In the genomic region with DNA sequence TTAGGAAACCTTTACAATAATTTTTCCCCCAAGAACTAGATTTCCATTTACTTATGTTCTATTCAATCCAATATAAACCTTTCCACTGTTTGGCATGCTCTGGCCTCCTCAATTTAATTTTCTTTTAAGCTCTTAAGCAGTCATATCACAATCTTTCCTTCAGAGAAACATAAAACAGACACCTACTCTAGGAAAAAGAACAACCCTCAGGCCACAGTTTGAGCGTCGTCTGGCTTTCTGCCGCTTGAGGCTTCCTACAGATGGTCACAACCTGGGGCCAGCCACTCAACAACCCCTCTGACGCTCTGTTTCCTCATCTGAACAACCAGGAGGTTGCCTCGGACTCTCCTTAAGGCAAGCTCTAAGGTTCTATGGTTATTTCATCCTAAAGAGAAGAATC, we compare ENCODE assay signal across 15 cellular contexts.
DNase-seq lines count a peak whose midpoint lies in the region; ATAC-seq and TF ChIP-seq lines count a peak whose summit lies in the region.
"Had no signal": no experiment of that assay in that cellular context is flagged by ENCODE, and none has a peak within 500 bp of the region (broad histone marks: within the 10 kb centered on the region; RNA-seq: fewer than 3 reads in every experiment).

No MANE protein-coding gene starts in this region.

- H4K91ac ChIP-seq in H9 (ENCODE audit: insufficient read length, low read depth, low read length) = no peak overlapping the region

- no peak overlapping the region for H4K5ac ChIP-seq in H9 (ENCODE audit: insufficient read length, low read depth, low read length)

- H3K27ac ChIP-seq in foreskin keratinocyte (no peak overlapping the region), H9 (ENCODE audit: insufficient read length, low read depth, low read length) (no peak overlapping the region)
- no peak overlapping the region for H3K27ac ChIP-seq in CD4-positive, alpha-beta T cell (ENCODE audit: low read depth, low read length)
- H3K27ac ChIP-seq: 22Rv1, C4-2B, GM23248, HL-60 had no signal

- H2AK5ac ChIP-seq in H9 (ENCODE audit: insufficient read length, low read length) = no peak overlapping the region

- H3K9me3 ChIP-seq in T-helper 17 cell (ENCODE audit: control insufficient read depth, low read length, poor library complexity, severe bottlenecking) (no peaks in the 10 kb centered on the region), H9 (ENCODE audit: control insufficient read depth, low read depth, low read length) (no peaks in the 10 kb centered on the region)
- no peaks in the 10 kb centered on the region for H3K9me3 ChIP-seq in CD4-positive, alpha-beta T cell (ENCODE audit: control insufficient read depth, low read length)

- no peak overlapping the region for H3K56ac ChIP-seq in H9 (ENCODE audit: insufficient read length, low read depth, low read length)

- H3K36me3 Mint-ChIP-seq in activated T-cell treated with anti-CD3 and anti-CD28 coated beads, Interleukin-2, amount 50 U/mL, for 72 hours (ENCODE audit: insufficient read depth in 2 of 2) = no peaks in the 10 kb centered on the region
- H3K36me3 Mint-ChIP-seq in activated T-cell treated with anti-CD3 and anti-CD28 coated beads, Interleukin-2, amount 50 U/mL, for 24 hours (ENCODE audit: low read depth) = no peaks in the 10 kb centered on the region
- H3K36me3 Mint-ChIP-seq in T-helper 17 cell (ENCODE audit: low read depth) (peaks cover 3% of the 10 kb centered on the region), type B pancreatic cell (no peaks in the 10 kb centered on the region), H9 (ENCODE audit: insufficient read depth in 1 of 3, low read depth in 3 of 3) (no peaks in the 10 kb centered on the region; a peak in 1 of 7 replicates)
- H3K36me3 Mint-ChIP-seq in CD4-positive, alpha-beta T cell (ENCODE audit: low read depth) = no peaks in the 10 kb centered on the region
- H3K36me3 Mint-ChIP-seq: CD8-positive, alpha-beta T cell had no signal

- DNase-seq in activated T-cell treated with anti-CD3 and anti-CD28 coated beads, Interleukin-2, amount 50 U/mL, for 72 hours = no peak
- DNase-seq in activated T-cell treated with anti-CD3 and anti-CD28 coated beads, Interleukin-2, amount 50 U/mL, for 24 hours = no peak
- DNase-seq in T-helper 17 cell (no peak), left kidney (ENCODE audit: low read depth, low spot score) (peak; percentile 34), type B pancreatic cell (ENCODE audit: extremely low spot score, unreplicated experiment) (no peak), foreskin keratinocyte (no peak), H9 (no peak)
- no peak for DNase-seq in CD4-positive, alpha-beta T cell
- DNase-seq: AML-193; CD8-positive, alpha-beta T cell; DMS53; GM23248 had no signal

- H3K79me1 ChIP-seq in H9 (ENCODE audit: insufficient read depth, low read depth, low read length, poor library complexity, severe bottlenecking) = no peaks in the 10 kb centered on the region

- H3K79me2 ChIP-seq in H9 (ENCODE audit: insufficient read depth, low read length) = no peaks in the 10 kb centered on the region

- no peaks in the 10 kb centered on the region for H3K9me3 Mint-ChIP-seq in activated T-cell treated with anti-CD3 and anti-CD28 coated beads, Interleukin-2, amount 50 U/mL, for 72 hours
- H3K9me3 Mint-ChIP-seq in activated T-cell treated with anti-CD3 and anti-CD28 coated beads, Interleukin-2, amount 50 U/mL, for 24 hours = no peaks in the 10 kb centered on the region
- H3K9me3 Mint-ChIP-seq in type B pancreatic cell (no peaks in the 10 kb centered on the region), H9 (no peaks in the 10 kb centered on the region)
- no peaks in the 10 kb centered on the region for H3K9me3 Mint-ChIP-seq in CD4-positive, alpha-beta T cell
- H3K9me3 Mint-ChIP-seq: CD8-positive, alpha-beta T cell had no signal

- no peaks in the 10 kb centered on the region for H4K20me1 ChIP-seq in H9 (ENCODE audit: control insufficient read depth, insufficient read depth, insufficient read length)

- H3K4me2 ChIP-seq in H9 (ENCODE audit: insufficient read depth, insufficient read length, low read length) = no peak overlapping the region

- no peak overlapping the region for H3K4me3 Mint-ChIP-seq in activated T-cell treated with anti-CD3 and anti-CD28 coated beads, Interleukin-2, amount 50 U/mL, for 72 hours
- no peak overlapping the region for H3K4me3 Mint-ChIP-seq in activated T-cell treated with anti-CD3 and anti-CD28 coated beads, Interleukin-2, amount 50 U/mL, for 24 hours
- H3K4me3 Mint-ChIP-seq in T-helper 17 cell = no peak overlapping the region
- H3K4me3 Mint-ChIP-seq in type B pancreatic cell = no peak overlapping the region
- no peak overlapping the region for H3K4me3 Mint-ChIP-seq in CD4-positive, alpha-beta T cell
- H3K4me3 Mint-ChIP-seq in H9 = no peak overlapping the region
- H3K4me3 Mint-ChIP-seq: CD8-positive, alpha-beta T cell had no signal

- H2BK12ac ChIP-seq in H9 (ENCODE audit: insufficient read length, low read depth, low read length) = no peak overlapping the region

- no peak overlapping the region for H4K8ac ChIP-seq in H9 (replicated peaks; ENCODE audit: insufficient read length, low read depth, low read length)

- peaks cover 12% of the 10 kb centered on the region for H3K4me1 Mint-ChIP-seq in activated T-cell treated with anti-CD3 and anti-CD28 coated beads, Interleukin-2, amount 50 U/mL, for 72 hours (ENCODE audit: low read depth)
- peaks cover 21% of the 10 kb centered on the region for H3K4me1 Mint-ChIP-seq in activated T-cell treated with anti-CD3 and anti-CD28 coated beads, Interleukin-2, amount 50 U/mL, for 24 hours (ENCODE audit: low read depth)
- peaks cover 7% of the 10 kb centered on the region for H3K4me1 Mint-ChIP-seq in T-helper 17 cell
- H3K4me1 Mint-ChIP-seq in type B pancreatic cell (ENCODE audit: unreplicated experiment) = peaks cover 44% of the 10 kb centered on the region
- H3K4me1 Mint-ChIP-seq in CD4-positive, alpha-beta T cell (ENCODE audit: low read depth) = peaks cover 15% of the 10 kb centered on the region
- H3K4me1 Mint-ChIP-seq in H9 = peaks cover 9 to 31% of the 10 kb centered on the region in 2 experiments

- H3K14ac ChIP-seq in H9 (ENCODE audit: insufficient read depth, low read length) = no peak overlapping the region

- H2BK20ac ChIP-seq in H9 (ENCODE audit: low read depth, low read length, poor library complexity, severe bottlenecking) = no peak overlapping the region

- H3K4me1 ChIP-seq in foreskin keratinocyte (no peaks in the 10 kb centered on the region), H9 (ENCODE audit: insufficient read depth, low read length) (no peaks in the 10 kb centered on the region)

- no peak overlapping the region for H2BK15ac ChIP-seq in H9 (ENCODE audit: low read depth, low read length)

- H3K18ac ChIP-seq in H9 (ENCODE audit: insufficient read length, low read depth, low read length) = no peak overlapping the region

- H3K27me3 Mint-ChIP-seq in activated T-cell treated with anti-CD3 and anti-CD28 coated beads, Interleukin-2, amount 50 U/mL, for 72 hours (ENCODE audit: low read depth) = no peaks in the 10 kb centered on the region
- H3K27me3 Mint-ChIP-seq in activated T-cell treated with anti-CD3 and anti-CD28 coated beads, Interleukin-2, amount 50 U/mL, for 24 hours = no peaks in the 10 kb centered on the region
- H3K27me3 Mint-ChIP-seq in T-helper 17 cell (no peaks in the 10 kb centered on the region), type B pancreatic cell (no peaks in the 10 kb centered on the region), H9 (ENCODE audit: low read depth) (peaks cover 5% of the 10 kb centered on the region; the same call in 1 of the 2 replicates)
- H3K27me3 Mint-ChIP-seq in CD4-positive, alpha-beta T cell = no peaks in the 10 kb centered on the region

- no peak overlapping the region for H3T11ph ChIP-seq in H9 (ENCODE audit: low read length)

- no peak for ATAC-seq in activated T-cell treated with anti-CD3 and anti-CD28 coated beads, Interleukin-2, amount 50 U/mL, for 72 hours (replicated peaks in 1 of 2)
- ATAC-seq in T-helper 17 cell = no peak
- ATAC-seq in foreskin keratinocyte = no peak
- ATAC-seq in CD4-positive, alpha-beta T cell (ENCODE audit: poor library complexity) = no peak
- ATAC-seq: CD8-positive, alpha-beta T cell had no signal

- no peak overlapping the region for H3K23ac ChIP-seq in H9 (ENCODE audit: insufficient read length, low read depth, low read length)

- no CpG with 5 or more reads among the region's 5 CpGs for WGBS in H9 (ENCODE audit: extremely low coverage, insufficient read length, low lambda C conversion rate)

- H3K4ac ChIP-seq in H9 (ENCODE audit: low read depth, low read length) = no peak overlapping the region

- H3K9ac ChIP-seq in H9 (ENCODE audit: extremely low read depth, insufficient read length, low read length) = no peak overlapping the region
- H3K9ac ChIP-seq: GM23248 had no signal

- peak overlapping the region; percentile 45 for H3K27ac Mint-ChIP-seq in activated T-cell treated with anti-CD3 and anti-CD28 coated beads, Interleukin-2, amount 50 U/mL, for 72 hours
- no peak overlapping the region for H3K27ac Mint-ChIP-seq in activated T-cell treated with anti-CD3 and anti-CD28 coated beads, Interleukin-2, amount 50 U/mL, for 24 hours
- H3K27ac Mint-ChIP-seq in T-helper 17 cell (peak overlapping the region; percentile 53), type B pancreatic cell (peak overlapping the region; percentile 14), H9 (no peak overlapping the region)
- no peak overlapping the region for H3K27ac Mint-ChIP-seq in CD4-positive, alpha-beta T cell
- H3K27ac Mint-ChIP-seq: CD8-positive, alpha-beta T cell had no signal

- intact Hi-C loops in CD4-positive, alpha-beta T cell (cut with DNase I, micrococcal nuclease) = no loop called here

- no peak overlapping the region for H2BK120ac ChIP-seq in H9 (ENCODE audit: low read depth, low read length, poor library complexity, severe bottlenecking)

- TF ChIP-seq CTCF in type B pancreatic cell (conservative IDR thresholded peaks at IDR 0.05) (no peak), foreskin keratinocyte (conservative IDR thresholded peaks at IDR 0.05) (no peak), H9 (conservative IDR thresholded peaks at IDR 0.05) (no peak)
- no peak for TF ChIP-seq CTCF in CD4-positive, alpha-beta T cell (IDR thresholded peaks at IDR 0.05)

- H2AFZ ChIP-seq in H9 (ENCODE audit: low read length) = no peak overlapping the region
- H2AFZ ChIP-seq: GM23248 had no signal

- CTCF ChIA-PET in CD4-positive, alpha-beta T cell (lab: Charles Lee) = no interaction called here

- H3K23me2 ChIP-seq in H9 (ENCODE audit: insufficient read length, low read depth, low read length, poor library complexity, severe bottlenecking) = no peaks in the 10 kb centered on the region

- POLR2A ChIA-PET in CD4-positive, alpha-beta T cell (lab: Charles Lee) = no interaction called here

- no peak overlapping the region for H2BK5ac ChIP-seq in H9 (ENCODE audit: insufficient read length, low read length)

- peaks cover 18% of the 10 kb centered on the region for H3K27me3 ChIP-seq in foreskin keratinocyte
- H3K27me3 ChIP-seq in CD4-positive, alpha-beta T cell (ENCODE audit: control insufficient read depth, insufficient read depth, low read length) = no peaks in the 10 kb centered on the region
- no peaks in the 10 kb centered on the region for H3K27me3 ChIP-seq in H9 (ENCODE audit: insufficient read depth, low read length)

Comparison
In these comparisons a context has a peak if more than half of its experiments do, and no peak if none do; other contexts are left out.
1. H3K27ac Mint-ChIP-seq: peak in activated T-cell treated with anti-CD3 and anti-CD28 coated beads, Interleukin-2, amount 50 U/mL, for 72 hours (single experiment), T-helper 17 cell (single experiment) and type B pancreatic cell (single experiment); none in activated T-cell treated with anti-CD3 and anti-CD28 coated beads, Interleukin-2, amount 50 U/mL, for 24 hours (single experiment), CD4-positive, alpha-beta T cell (single experiment) and H9 (0 of 3).